Comparison of ENCODE assay signal across 1 cellular context in the genomic region with DNA sequence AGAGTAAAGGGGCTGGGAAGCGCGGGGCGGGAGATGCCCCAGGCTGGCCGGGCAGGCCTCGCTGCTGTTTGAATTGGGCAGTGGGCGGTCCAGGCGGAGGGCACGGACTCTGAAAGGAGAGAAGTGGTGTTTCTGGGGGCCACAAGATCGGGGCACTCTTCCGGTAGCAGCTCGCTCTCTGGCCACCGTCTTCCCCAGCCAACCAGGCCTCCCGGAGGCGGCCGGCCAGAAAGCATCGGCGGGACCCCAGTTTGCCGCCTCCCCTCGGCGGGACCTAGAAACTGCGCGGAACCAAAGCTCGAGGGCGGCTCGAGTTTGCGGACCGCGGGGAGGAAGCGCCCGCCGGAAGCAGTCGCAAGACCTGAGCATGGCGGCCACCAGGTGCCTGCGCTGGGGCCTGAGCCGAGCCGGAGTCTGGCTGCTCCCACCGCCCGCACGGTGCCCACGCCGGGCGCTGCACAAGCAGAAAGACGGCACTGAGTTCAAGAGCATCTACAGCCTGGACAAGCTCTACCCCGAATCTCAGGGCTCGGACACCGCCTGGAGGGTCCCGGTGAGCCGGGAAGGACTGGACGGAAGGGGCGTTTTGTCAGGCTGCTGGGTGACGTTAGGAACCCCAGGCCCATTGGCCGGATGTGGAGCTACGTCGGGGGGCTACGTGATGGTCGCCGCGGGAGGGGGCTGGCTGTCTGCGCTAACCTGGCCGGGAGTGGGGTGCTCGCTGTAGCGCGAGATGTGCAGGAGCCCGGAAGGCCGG.
TF ChIP-seq lines count a peak whose summit lies in the region.

MRPL58 (plus strand) TSS at position 351 of the 757 bp plus-strand sequence; CDS start at position 368, 17 bp downstream.

TF ChIP-seq in K562, 482 proteins besides CTCF, POLR2A, EP300 and RAD21 (continued from another document and continues in another):
- TF ChIP-seq IRF9 (tag; IDR thresholded peaks at IDR 0.05) (no peak), RBM25 (IDR thresholded peaks at IDR 0.05; ENCODE audit: low read depth, low read length, severe bottlenecking) (no peak), NBN (IDR thresholded peaks at IDR 0.05; ENCODE audit: low read depth) (peak; percentile 66), DNMT1 (IDR thresholded peaks at IDR 0.05) (no peak), ZKSCAN3 (CRISPR knock-in tag; IDR thresholded peaks at IDR 0.05) (no peak), PRMT5 (CRISPR knock-in tag; IDR thresholded peaks at IDR 0.05) (no peak), L3MBTL2 (IDR thresholded peaks at IDR 0.05) (peak; percentile 61; the same call in 1 of the 2 replicates), CC2D1A (IDR thresholded peaks at IDR 0.05) (peak; percentile 34; the same call in 1 of the 2 replicates), SPI1 (IDR thresholded peaks at IDR 0.05; ENCODE audit: borderline replicate concordance, low read depth, low read length) (peak; percentile 30; the same call in 1 of the 2 replicates), ATF2 (CRISPR knock-in tag; IDR thresholded peaks at IDR 0.05) (no peak), EGR1 (conservative IDR thresholded peaks at IDR 0.05) (peak; percentile 31; the same call in 1 of the 2 replicates), MYC (IDR thresholded peaks at IDR 0.05; ENCODE audit: low read depth, low read length) (peak; percentile 94), MYC (CRISPR knock-in tag; IDR thresholded peaks at IDR 0.05; ENCODE audit: borderline replicate concordance, low read depth) (peak; percentile 82; the same call in 1 of the 2 replicates), BCOR (IDR thresholded peaks at IDR 0.05) (no peak), RB1 (IDR thresholded peaks at IDR 0.05; ENCODE audit: low read depth) (peak; percentile 96), VEZF1 (CRISPR knock-in tag; IDR thresholded peaks at IDR 0.05) (peak; percentile 58), KAT8 (IDR thresholded peaks at IDR 0.05; ENCODE audit: low read depth) (no peak), TAF1 (IDR thresholded peaks at IDR 0.05; ENCODE audit: control insufficient read depth, extremely low read depth, insufficient read depth, low read length, severe bottlenecking) (peak; percentile 99), CBX3 (IDR thresholded peaks at IDR 0.05; ENCODE audit: borderline replicate concordance in 1 of 2, low read length in 2 of 2) (peak in 1 of 2 experiments; percentile 84; a peak in 2 of 3 replicates), TBP (optimal IDR thresholded peaks at IDR 0.05; ENCODE audit: low read depth, low read length) (peak; percentile 95), ZEB2 (IDR thresholded peaks at IDR 0.05) (peak; percentile 95), MAZ (CRISPR knock-in tag; conservative IDR thresholded peaks at IDR 0.05 in 1 of 2, IDR thresholded peaks at IDR 0.05 in 1 of 2) (peak; percentile 82 to 94), FOSL1 (tag; conservative IDR thresholded peaks at IDR 0.05) (0 out of 2 replicates have a peak, but pooled peaks have one; percentile 26), ZNF717 (CRISPR knock-in tag; IDR thresholded peaks at IDR 0.05) (no peak), GTF2B (IDR thresholded peaks at IDR 0.05; ENCODE audit: extremely low read depth, insufficient read length) (no peak), NR2C1 (IDR thresholded peaks at IDR 0.05) (peak; percentile 81), NR2C1 (tag; IDR thresholded peaks at IDR 0.05) (peak; percentile 93), C11orf30 (IDR thresholded peaks at IDR 0.05; ENCODE audit: low read depth) (peak; percentile 97), HIVEP1 (CRISPR knock-in tag; IDR thresholded peaks at IDR 0.05) (peak; percentile 58; the same call in 1 of the 2 replicates), NCOA1 (IDR thresholded peaks at IDR 0.05; ENCODE audit: low read depth) (peak; percentile 97), MBD2 (IDR thresholded peaks at IDR 0.05; ENCODE audit: borderline replicate concordance, low read depth) (peak; percentile 75; the same call in 1 of the 2 replicates), ZBTB12 (CRISPR knock-in tag; IDR thresholded peaks at IDR 0.05) (0 out of 2 replicates have a peak, but pooled peaks have one; percentile 36)
- TF ChIP-seq, protein P1, sequence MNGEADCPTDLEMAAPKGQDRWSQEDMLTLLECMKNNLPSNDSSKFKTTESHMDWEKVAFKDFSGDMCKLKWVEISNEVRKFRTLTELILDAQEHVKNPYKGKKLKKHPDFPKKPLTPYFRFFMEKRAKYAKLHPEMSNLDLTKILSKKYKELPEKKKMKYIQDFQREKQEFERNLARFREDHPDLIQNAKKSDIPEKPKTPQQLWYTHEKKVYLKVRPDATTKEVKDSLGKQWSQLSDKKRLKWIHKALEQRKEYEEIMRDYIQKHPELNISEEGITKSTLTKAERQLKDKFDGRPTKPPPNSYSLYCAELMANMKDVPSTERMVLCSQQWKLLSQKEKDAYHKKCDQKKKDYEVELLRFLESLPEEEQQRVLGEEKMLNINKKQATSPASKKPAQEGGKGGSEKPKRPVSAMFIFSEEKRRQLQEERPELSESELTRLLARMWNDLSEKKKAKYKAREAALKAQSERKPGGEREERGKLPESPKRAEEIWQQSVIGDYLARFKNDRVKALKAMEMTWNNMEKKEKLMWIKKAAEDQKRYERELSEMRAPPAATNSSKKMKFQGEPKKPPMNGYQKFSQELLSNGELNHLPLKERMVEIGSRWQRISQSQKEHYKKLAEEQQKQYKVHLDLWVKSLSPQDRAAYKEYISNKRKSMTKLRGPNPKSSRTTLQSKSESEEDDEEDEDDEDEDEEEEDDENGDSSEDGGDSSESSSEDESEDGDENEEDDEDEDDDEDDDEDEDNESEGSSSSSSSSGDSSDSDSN (IDR thresholded peaks at IDR 0.05; ENCODE audit: borderline replicate concordance in 1 of 2, low read depth in 2 of 2, low read length in 2 of 2): peak; percentile 95 to 97; a peak in 3 of 4 replicates
- TF ChIP-seq, protein P2, sequence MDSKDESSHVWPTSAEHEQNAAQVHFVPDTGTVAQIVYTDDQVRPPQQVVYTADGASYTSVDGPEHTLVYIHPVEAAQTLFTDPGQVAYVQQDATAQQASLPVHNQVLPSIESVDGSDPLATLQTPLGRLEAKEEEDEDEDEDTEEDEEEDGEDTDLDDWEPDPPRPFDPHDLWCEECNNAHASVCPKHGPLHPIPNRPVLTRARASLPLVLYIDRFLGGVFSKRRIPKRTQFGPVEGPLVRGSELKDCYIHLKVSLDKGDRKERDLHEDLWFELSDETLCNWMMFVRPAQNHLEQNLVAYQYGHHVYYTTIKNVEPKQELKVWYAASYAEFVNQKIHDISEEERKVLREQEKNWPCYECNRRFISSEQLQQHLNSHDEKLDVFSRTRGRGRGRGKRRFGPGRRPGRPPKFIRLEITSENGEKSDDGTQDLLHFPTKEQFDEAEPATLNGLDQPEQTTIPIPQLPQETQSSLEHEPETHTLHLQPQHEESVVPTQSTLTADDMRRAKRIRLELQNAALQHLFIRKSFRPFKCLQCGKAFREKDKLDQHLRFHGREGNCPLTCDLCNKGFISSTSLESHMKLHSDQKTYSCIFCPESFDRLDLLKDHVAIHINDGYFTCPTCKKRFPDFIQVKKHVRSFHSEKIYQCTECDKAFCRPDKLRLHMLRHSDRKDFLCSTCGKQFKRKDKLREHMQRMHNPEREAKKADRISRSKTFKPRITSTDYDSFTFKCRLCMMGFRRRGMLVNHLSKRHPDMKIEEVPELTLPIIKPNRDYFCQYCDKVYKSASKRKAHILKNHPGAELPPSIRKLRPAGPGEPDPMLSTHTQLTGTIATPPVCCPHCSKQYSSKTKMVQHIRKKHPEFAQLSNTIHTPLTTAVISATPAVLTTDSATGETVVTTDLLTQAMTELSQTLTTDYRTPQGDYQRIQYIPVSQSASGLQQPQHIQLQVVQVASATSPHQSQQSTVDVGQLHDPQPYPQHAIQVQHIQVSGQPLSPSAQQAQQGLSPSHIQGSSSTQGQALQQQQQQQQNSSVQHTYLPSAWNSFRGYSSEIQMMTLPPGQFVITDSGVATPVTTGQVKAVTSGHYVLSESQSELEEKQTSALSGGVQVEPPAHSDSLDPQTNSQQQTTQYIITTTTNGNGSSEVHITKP (IDR thresholded peaks at IDR 0.05; ENCODE audit: partially characterized antibody): peak; percentile 21
- TF ChIP-seq, protein P3, sequence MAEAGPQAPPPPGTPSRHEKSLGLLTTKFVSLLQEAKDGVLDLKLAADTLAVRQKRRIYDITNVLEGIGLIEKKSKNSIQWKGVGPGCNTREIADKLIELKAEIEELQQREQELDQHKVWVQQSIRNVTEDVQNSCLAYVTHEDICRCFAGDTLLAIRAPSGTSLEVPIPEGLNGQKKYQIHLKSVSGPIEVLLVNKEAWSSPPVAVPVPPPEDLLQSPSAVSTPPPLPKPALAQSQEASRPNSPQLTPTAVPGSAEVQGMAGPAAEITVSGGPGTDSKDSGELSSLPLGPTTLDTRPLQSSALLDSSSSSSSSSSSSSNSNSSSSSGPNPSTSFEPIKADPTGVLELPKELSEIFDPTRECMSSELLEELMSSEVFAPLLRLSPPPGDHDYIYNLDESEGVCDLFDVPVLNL (CRISPR knock-in tag; IDR thresholded peaks at IDR 0.05; ENCODE audit: low read depth): peak; percentile 65
- TF ChIP-seq, protein P4, sequence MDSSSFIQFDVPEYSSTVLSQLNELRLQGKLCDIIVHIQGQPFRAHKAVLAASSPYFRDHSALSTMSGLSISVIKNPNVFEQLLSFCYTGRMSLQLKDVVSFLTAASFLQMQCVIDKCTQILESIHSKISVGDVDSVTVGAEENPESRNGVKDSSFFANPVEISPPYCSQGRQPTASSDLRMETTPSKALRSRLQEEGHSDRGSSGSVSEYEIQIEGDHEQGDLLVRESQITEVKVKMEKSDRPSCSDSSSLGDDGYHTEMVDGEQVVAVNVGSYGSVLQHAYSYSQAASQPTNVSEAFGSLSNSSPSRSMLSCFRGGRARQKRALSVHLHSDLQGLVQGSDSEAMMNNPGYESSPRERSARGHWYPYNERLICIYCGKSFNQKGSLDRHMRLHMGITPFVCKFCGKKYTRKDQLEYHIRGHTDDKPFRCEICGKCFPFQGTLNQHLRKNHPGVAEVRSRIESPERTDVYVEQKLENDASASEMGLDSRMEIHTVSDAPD (CRISPR knock-in tag; IDR thresholded peaks at IDR 0.05): no peak
- TF ChIP-seq, protein P5, sequence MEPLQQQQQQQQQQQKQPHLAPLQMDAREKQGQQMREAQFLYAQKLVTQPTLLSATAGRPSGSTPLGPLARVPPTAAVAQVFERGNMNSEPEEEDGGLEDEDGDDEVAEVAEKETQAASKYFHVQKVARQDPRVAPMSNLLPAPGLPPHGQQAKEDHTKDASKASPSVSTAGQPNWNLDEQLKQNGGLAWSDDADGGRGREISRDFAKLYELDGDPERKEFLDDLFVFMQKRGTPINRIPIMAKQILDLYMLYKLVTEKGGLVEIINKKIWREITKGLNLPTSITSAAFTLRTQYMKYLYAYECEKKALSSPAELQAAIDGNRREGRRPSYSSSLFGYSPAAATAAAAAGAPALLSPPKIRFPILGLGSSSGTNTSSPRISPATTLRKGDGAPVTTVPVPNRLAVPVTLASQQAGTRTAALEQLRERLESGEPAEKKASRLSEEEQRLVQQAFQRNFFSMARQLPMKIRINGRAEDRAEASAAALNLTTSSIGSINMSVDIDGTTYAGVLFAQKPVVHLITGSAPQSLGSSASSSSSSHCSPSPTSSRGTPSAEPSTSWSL (CRISPR knock-in tag; IDR thresholded peaks at IDR 0.05; ENCODE audit: borderline replicate concordance): no peak
